ENCODE assay signal across 22 cellular contexts in the genomic region with DNA sequence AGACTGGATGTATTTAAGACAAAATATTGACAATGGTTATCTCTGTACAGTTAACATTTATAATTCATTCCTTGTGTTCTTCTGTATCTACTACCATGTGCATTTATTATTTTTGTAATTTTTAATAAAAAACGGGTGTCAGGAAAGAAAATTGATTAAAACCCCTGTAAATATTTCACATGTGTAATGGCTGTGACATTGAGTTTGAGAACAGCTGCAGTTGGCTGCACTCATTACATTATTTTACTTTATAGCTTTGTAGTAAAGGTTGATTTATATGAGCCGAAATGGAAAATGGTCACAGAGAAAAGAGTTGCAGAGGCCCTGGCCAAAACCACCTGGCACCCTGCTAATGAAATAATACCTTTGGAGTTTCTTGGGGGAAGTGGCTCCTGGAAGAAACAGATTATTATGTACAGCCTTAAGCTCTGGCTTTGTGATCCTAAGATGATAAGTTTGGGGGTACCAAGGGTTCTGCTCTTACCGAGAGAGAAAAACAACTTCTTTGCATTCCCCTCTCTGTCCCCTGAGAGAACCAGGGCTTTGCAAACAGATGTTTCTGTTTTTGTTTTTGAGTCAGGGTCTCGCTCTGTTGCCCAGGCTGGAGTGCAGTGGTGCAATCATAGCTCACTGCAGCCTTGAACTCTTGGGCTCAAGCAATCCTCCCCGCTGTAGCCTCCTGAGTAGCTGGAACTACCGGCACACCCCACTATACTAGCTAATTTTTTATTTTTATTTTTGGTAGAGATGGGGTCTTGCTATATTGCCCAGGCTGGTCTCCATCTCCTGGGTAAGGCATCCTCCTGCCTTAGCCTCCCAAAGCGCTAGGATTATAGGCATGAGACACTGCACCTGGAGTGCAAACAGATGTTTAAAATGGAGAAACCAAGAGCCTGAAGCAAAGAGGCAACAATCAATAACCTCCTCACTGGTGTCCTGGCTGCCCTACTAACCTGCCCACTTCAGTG. TPM values are rescaled to one million over a fixed set of nuclear protein-coding genes. Genes with fewer than 3 reads are reported as not detected.
DNase-seq lines count a peak whose midpoint lies in the region; ATAC-seq, FAIRE-seq and TF ChIP-seq lines count a peak whose summit lies in the region.
"Had no signal": no experiment of that assay in that cellular context is flagged by ENCODE, and none has a peak within 500 bp of the region (broad histone marks: within the 10 kb centered on the region; RNA-seq: fewer than 3 reads in every experiment).

No MANE protein-coding gene starts in this region.

- no peaks in the 10 kb centered on the region for H3K9me1 ChIP-seq in K562 (ENCODE audit: control insufficient read depth, insufficient read depth, low read length)

- H3K27ac ChIP-seq in OCI-LY1 (ENCODE audit: low read depth, low read length, poor library complexity, severe bottlenecking), result peak overlapping the region; percentile 32
- no peak overlapping the region for H3K27ac ChIP-seq in K562 (ENCODE audit: extremely low read depth, low read depth, low read length)
- H3K27ac ChIP-seq: A549 had no signal

- peaks cover 17% of the 10 kb centered on the region for H3K36me3 Mint-ChIP-seq in mesothelial cell of epicardium

- no peaks in the 10 kb centered on the region for H3K9me3 ChIP-seq in OCI-LY1 (ENCODE audit: low read length)
- no peaks in the 10 kb centered on the region for H3K9me3 ChIP-seq in K562 (replicated peaks; ENCODE audit: control insufficient read depth, insufficient read depth, low read depth, low read length)
- H3K9me3 ChIP-seq: A549, BE2C had no signal

- no peak overlapping the region for H3K27ac Mint-ChIP-seq in mesothelial cell of epicardium
- H3K27ac Mint-ChIP-seq: CD4-positive, alpha-beta T cell; HFFc6; T-helper 1 cell treated with Interleukin-12 subunit alpha and Interleukin-12 subunit beta and Interleukin-4 antibody, amounts not matched to agents 30 μg/mL and 1 μg/mL, for 36 hours had no signal

- no peak for TF ChIP-seq EP300 in K562 (IDR thresholded peaks at IDR 0.05; ENCODE audit: low read length)

- POLR2A ChIA-PET in K562 (lab: Yijun Ruan, JAX), result interaction anchor here (1.0 to 2.5 kb wide), 5 partner anchors 11 to 285 kb away, joined by 4 to 12 read pairs (median 6); a partner anchor contains a TSS

- TF ChIP-seq RAD21 in K562 (CRISPR knock-in tag; conservative IDR thresholded peaks at IDR 0.05 in 1 of 2, IDR thresholded peaks at IDR 0.05 in 1 of 2), result no peak

- H3K27me3 Mint-ChIP-seq in mesothelial cell of epicardium (ENCODE audit: low read depth), result no peaks in the 10 kb centered on the region
- H3K27me3 Mint-ChIP-seq: CD4-positive, alpha-beta T cell had no signal

- BruUV-seq in K562 (replicated peaks; lab: Mats Ljungman, UMichigan), result no TSS peak

- DNase-seq in GM06990 (ENCODE audit: extremely low read depth, insufficient read length) (peak; percentile 31), K562 (ENCODE audit: extremely low read depth in 1 of 4, low spot score in 3 of 4) (no peak), mesothelial cell of epicardium (ENCODE audit: low spot score in 2 of 2, unreplicated experiment in 2 of 2) (no peak), hippocampal formation (lab: John Stamatoyannopoulos, UW) (no peak), GM03348 (ENCODE audit: low spot score) (no peak)
- DNase-seq: BE2C; CD4-positive, alpha-beta T cell; COR-L47; DMS79; H7; HFFc6; KBM-7; MM.1S; NCI-H1092; NCI-H1436; NCI-H187 treated with DMSO at 0.1 percent for 48 hours; NCI-H2107; NK-92 treated with Interleukin-12 subunit alpha and Interleukin-12 subunit beta, amount 100 ng/mL, for 24 hours had no signal

- no peak overlapping the region for H3K4me3 Mint-ChIP-seq in mesothelial cell of epicardium
- H3K4me3 Mint-ChIP-seq: CD4-positive, alpha-beta T cell; HFFc6; T-helper 1 cell treated with Interleukin-12 subunit alpha and Interleukin-12 subunit beta and Interleukin-4 antibody, amounts not matched to agents 30 μg/mL and 1 μg/mL, for 36 hours had no signal

- H3K27me3 ChIP-seq in GM06990 (replicated peaks; ENCODE audit: control insufficient read depth, insufficient read depth, low read length) (no peaks in the 10 kb centered on the region), OCI-LY1 (ENCODE audit: insufficient read depth, low read length) (no peaks in the 10 kb centered on the region), K562 (ENCODE audit: control insufficient read depth in 2 of 2, insufficient read depth in 2 of 2, low read length in 2 of 2) (no peaks in the 10 kb centered on the region; a peak in 1 of 5 replicates)
- H3K27me3 ChIP-seq: BE2C had no signal

- in situ Hi-C loops in K562 (cut with MboI), result no loop called here

- TF ChIP-seq CTCF in GM06990 (IDR thresholded peaks at IDR 0.05; ENCODE audit: insufficient read depth, low read length, poor library complexity, severe bottlenecking) (no peak), OCI-LY1 (IDR thresholded peaks at IDR 0.05; ENCODE audit: low read length) (no peak), K562 (IDR thresholded peaks at IDR 0.05 in 2 of 3, conservative IDR thresholded peaks at IDR 0.05 in 1 of 3; ENCODE audit: insufficient read depth in 2 of 3, low read depth in 1 of 3, low read length in 3 of 3) (no peak), mesothelial cell of epicardium (IDR thresholded peaks at IDR 0.05; ENCODE audit: unreplicated experiment) (no peak)

- no peaks in the 10 kb centered on the region for H3K9me3 Mint-ChIP-seq in mesothelial cell of epicardium
- H3K9me3 Mint-ChIP-seq: CD4-positive, alpha-beta T cell; HFFc6; T-helper 1 cell treated with Interleukin-12 subunit alpha and Interleukin-12 subunit beta and Interleukin-4 antibody, amounts not matched to agents 30 μg/mL and 1 μg/mL, for 36 hours had no signal

- peaks cover 13% of the 10 kb centered on the region for H3K4me1 Mint-ChIP-seq in mesothelial cell of epicardium

- H3K9ac ChIP-seq in OCI-LY1 (ENCODE audit: low read length) (no peak overlapping the region; the same call in 1 of the 2 replicates), K562 (ENCODE audit: insufficient read depth in 1 of 2, low read depth in 2 of 2, low read length in 2 of 2) (no peak overlapping the region)

- 78% methylated on average over 6 of the region's 7 CpGs for WGBS in K562 (ENCODE audit: insufficient coverage, low coverage, missing lambda C conversion rate)

- H3K36me3 ChIP-seq in GM06990 (ENCODE audit: control insufficient read depth, insufficient read depth, low read length) (peaks cover 2% of the 10 kb centered on the region), OCI-LY1 (ENCODE audit: insufficient read depth, low read length) (peaks cover 4% of the 10 kb centered on the region; the same call in 1 of the 2 replicates), K562 (ENCODE audit: control insufficient read depth, insufficient read depth, low read length) (peaks cover 32% of the 10 kb centered on the region)

- H3K4me2 ChIP-seq in OCI-LY1 (ENCODE audit: low read length) (no peak overlapping the region), K562 (ENCODE audit: insufficient read depth, low read length) (no peak overlapping the region)
- H3K4me2 ChIP-seq: A549 had no signal

- no peaks in the 10 kb centered on the region for H3K9me2 ChIP-seq in OCI-LY1 (ENCODE audit: low read depth, low read length)

- intact Hi-C loops in K562 (cut with micrococcal nuclease), result no loop called here

- H3K4me3 ChIP-seq in GM06990 (replicated peaks; ENCODE audit: low read depth, low read length) (no peak overlapping the region), OCI-LY1 (ENCODE audit: low read depth, low read length, poor library complexity, severe bottlenecking) (no peak overlapping the region), K562 (no peak overlapping the region)
- H3K4me3 ChIP-seq: A549 had no signal

- ATAC-seq in K562, result no peak
- ATAC-seq: A549, Panc1 had no signal

- peaks cover 14% of the 10 kb centered on the region for H3K4me1 ChIP-seq in OCI-LY1 (ENCODE audit: insufficient read depth, low read length, severe bottlenecking)
- peaks cover 22 to 34% of the 10 kb centered on the region in 2 experiments for H3K4me1 ChIP-seq in K562 (replicated peaks in 1 of 2; ENCODE audit: control insufficient read depth in 2 of 2, insufficient read depth in 2 of 2, low read length in 2 of 2)

- no peak overlapping the region for H2AFZ ChIP-seq in OCI-LY1 (ENCODE audit: low read length)
- H2AFZ ChIP-seq in K562 (ENCODE audit: low read depth, low read length), result no peak overlapping the region

- no peak for TF ChIP-seq POLR2A in K562 (conservative IDR thresholded peaks at IDR 0.05)

- H4K20me1 ChIP-seq in OCI-LY1 (ENCODE audit: insufficient read depth, low read length) (no peaks in the 10 kb centered on the region), K562 (replicated peaks; ENCODE audit: control insufficient read depth, insufficient read depth, low read length) (no peaks in the 10 kb centered on the region)

- CTCF ChIA-PET in K562 (lab: Yijun Ruan, JAX; ENCODE audit: low intra/inter-chr PET ratio), result no interaction called here

- no peak for FAIRE-seq in K562 (lab: Jason Lieb, UNC)
- FAIRE-seq: A549 had no signal

- no peaks in the 10 kb centered on the region for H3F3A ChIP-seq in OCI-LY1 (ENCODE audit: insufficient read depth, low read length)

- H3K79me2 ChIP-seq in OCI-LY1 (ENCODE audit: insufficient read depth, low read length), result no peaks in the 10 kb centered on the region
- H3K79me2 ChIP-seq in K562 (ENCODE audit: control insufficient read depth, insufficient read depth, low read length), result peaks cover 11% of the 10 kb centered on the region; the same call in 2 of the 3 replicates

RNA-seq across cellular contexts. Expression of a gene that starts 9.7 kb away (rescaled TPM):
- total RNA-seq in K562 (2011; cell fraction: chromatin; rRNA removed; ENCODE audit: low replicate concordance), result 64.0 and 73.7 TPM in 2 replicates
- total RNA-seq in K562 (2011; cell fraction: nucleolus; rRNA removed), result 55.7 and 76.0 TPM in 2 replicates
- total RNA-seq in K562 (2011; cell fraction: nucleoplasm; rRNA removed), result 81.5 and 104 TPM in 2 replicates
- 303 and 473 TPM in 2 replicates for total RNA-seq in K562 (2014; rRNA removed)
- total RNA-seq in K562 (2014; rRNA removed; fragmentation: Illumina TruSeq; extraction: Trizol), result 430 and 468 TPM in 2 replicates
- 587 and 631 TPM in 2 replicates for total RNA-seq in K562 (2015; rRNA removed; fragmentation: Illumina TruSeq; extraction: Trizol)
- total RNA-seq in K562 (2021), result 364 and 386 TPM in 2 replicates
- 439 and 456 TPM in 2 replicates for polyA plus RNA-seq in K562 (2011; rRNA removed)
- 295 and 360 TPM in 2 replicates for polyA plus RNA-seq in K562 (2011; cell fraction: cytosol; rRNA removed)
- polyA plus RNA-seq in K562 (2011; cell fraction: nucleus; rRNA removed), result 186 and 231 TPM in 2 replicates
- polyA plus RNA-seq in K562 (2012), result 522 and 759 TPM in 2 replicates
- polyA plus RNA-seq in K562 (2014; fragmentation: Illumina TruSeq; extraction: Trizol), result 531 and 637 TPM in 2 replicates
- polyA plus RNA-seq in K562 (2014; fragmentation: Nextera tagmentation; extraction: Ambion mirVana), result 1,000 to 10,000 TPM in 1 of 2 experiments, 100 to 1,000 TPM in 1; 921 to 1,112 TPM
- 397 and 529 TPM in 2 replicates for polyA plus RNA-seq in K562 (2014; rRNA removed)
- 184 and 185 TPM in 2 replicates for polyA minus RNA-seq in K562 (2011; rRNA and poly(A)+ RNA removed)
- polyA minus RNA-seq in K562 (2011; cell fraction: cytosol; rRNA and poly(A)+ RNA removed), result 96.5 and 118 TPM in 2 replicates
- polyA minus RNA-seq in K562 (2011; cell fraction: nucleus; rRNA and poly(A)+ RNA removed), result 34.9 and 72.1 TPM in 2 replicates
- 249 to 260 TPM (median 258 TPM) in 3 replicates for total RNA-seq in mesothelial cell of epicardium

RNA-seq across cellular contexts. Expression of a gene that starts 16.6 kb away (rescaled TPM):
- 133 and 204 TPM in 2 replicates for total RNA-seq in K562 (2011; cell fraction: chromatin; rRNA removed; ENCODE audit: low replicate concordance)
- 102 and 104 TPM in 2 replicates for total RNA-seq in K562 (2011; cell fraction: nucleolus; rRNA removed)
- 154 and 192 TPM in 2 replicates for total RNA-seq in K562 (2011; cell fraction: nucleoplasm; rRNA removed)
- total RNA-seq in K562 (2014; rRNA removed), result 255 and 271 TPM in 2 replicates
- total RNA-seq in K562 (2014; rRNA removed; fragmentation: Illumina TruSeq; extraction: Trizol), result 230 and 244 TPM in 2 replicates
- total RNA-seq in K562 (2015; rRNA removed; fragmentation: Illumina TruSeq; extraction: Trizol), result 241 and 243 TPM in 2 replicates
- total RNA-seq in K562 (2021), result 280 and 286 TPM in 2 replicates
- polyA plus RNA-seq in K562 (2011; rRNA removed), result 159 and 203 TPM in 2 replicates
- 126 and 188 TPM in 2 replicates for polyA plus RNA-seq in K562 (2011; cell fraction: cytosol; rRNA removed)
- 163 and 219 TPM in 2 replicates for polyA plus RNA-seq in K562 (2011; cell fraction: nucleus; rRNA removed)
- polyA plus RNA-seq in K562 (2012), result 188 and 307 TPM in 2 replicates
- 180 and 188 TPM in 2 replicates for polyA plus RNA-seq in K562 (2014; fragmentation: Illumina TruSeq; extraction: Trizol)
- polyA plus RNA-seq in K562 (2014; fragmentation: Nextera tagmentation; extraction: Ambion mirVana), result 10 to 100 TPM; 40.3 to 50.5 TPM
- polyA plus RNA-seq in K562 (2014; rRNA removed), result 291 and 296 TPM in 2 replicates
- polyA minus RNA-seq in K562 (2011; rRNA and poly(A)+ RNA removed), result 130 and 156 TPM in 2 replicates
- 94.9 and 103 TPM in 2 replicates for polyA minus RNA-seq in K562 (2011; cell fraction: cytosol; rRNA and poly(A)+ RNA removed)
- polyA minus RNA-seq in K562 (2011; cell fraction: nucleus; rRNA and poly(A)+ RNA removed), result 76.5 and 108 TPM in 2 replicates
- total RNA-seq in mesothelial cell of epicardium, result 197 to 203 TPM (median 199 TPM) in 3 replicates

RNA-seq across cellular contexts. Expression of a gene that starts 40.0 kb away (rescaled TPM):
- total RNA-seq in K562 (2011; cell fraction: chromatin; rRNA removed; ENCODE audit: low replicate concordance), result 17.9 and 20.6 TPM in 2 replicates
- 14.3 and 15.7 TPM in 2 replicates for total RNA-seq in K562 (2011; cell fraction: nucleolus; rRNA removed)
- total RNA-seq in K562 (2011; cell fraction: nucleoplasm; rRNA removed), result 22.1 and 34.4 TPM in 2 replicates
- total RNA-seq in K562 (2014; rRNA removed), result 22.2 and 29.0 TPM in 2 replicates
- 28.2 and 29.5 TPM in 2 replicates for total RNA-seq in K562 (2014; rRNA removed; fragmentation: Illumina TruSeq; extraction: Trizol)
- 27.1 and 29.0 TPM in 2 replicates for total RNA-seq in K562 (2015; rRNA removed; fragmentation: Illumina TruSeq; extraction: Trizol)
- total RNA-seq in K562 (2021), result 52.6 and 53.6 TPM in 2 replicates
- polyA plus RNA-seq in K562 (2011; rRNA removed), result 30.1 and 38.9 TPM in 2 replicates
- 18.8 and 22.9 TPM in 2 replicates for polyA plus RNA-seq in K562 (2011; cell fraction: cytosol; rRNA removed)
- polyA plus RNA-seq in K562 (2011; cell fraction: nucleus; rRNA removed), result 21.7 and 29.0 TPM in 2 replicates
- 18.9 and 20.0 TPM in 2 replicates for polyA plus RNA-seq in K562 (2012)
- 29.7 and 38.9 TPM in 2 replicates for polyA plus RNA-seq in K562 (2014; fragmentation: Illumina TruSeq; extraction: Trizol)
- polyA plus RNA-seq in K562 (2014; fragmentation: Nextera tagmentation; extraction: Ambion mirVana), result 10 to 100 TPM in 1 of 2 experiments, 1 to 10 TPM in 1; 5.8 to 14.3 TPM
- 24.0 and 24.2 TPM in 2 replicates for polyA plus RNA-seq in K562 (2014; rRNA removed)
- polyA minus RNA-seq in K562 (2011; rRNA and poly(A)+ RNA removed), result 27.7 and 28.0 TPM in 2 replicates
- polyA minus RNA-seq in K562 (2011; cell fraction: cytosol; rRNA and poly(A)+ RNA removed), result 11.5 and 11.9 TPM in 2 replicates
- 7.8 and 10.0 TPM in 2 replicates for polyA minus RNA-seq in K562 (2011; cell fraction: nucleus; rRNA and poly(A)+ RNA removed)
- total RNA-seq in mesothelial cell of epicardium, result 27.5 to 30.8 TPM (median 29.7 TPM) in 3 replicates

RNA-seq across cellular contexts. Expression of a gene that starts 40.0 kb away (rescaled TPM):
- total RNA-seq in K562 (2011; cell fraction: chromatin; rRNA removed; ENCODE audit: low replicate concordance), result 11.4 and 14.2 TPM in 2 replicates
- 14.3 and 14.8 TPM in 2 replicates for total RNA-seq in K562 (2011; cell fraction: nucleolus; rRNA removed)
- 17.2 and 23.1 TPM in 2 replicates for total RNA-seq in K562 (2011; cell fraction: nucleoplasm; rRNA removed)
- total RNA-seq in K562 (2014; rRNA removed) (37.3 and 38.8 TPM in 2 replicates), K562 (2014; rRNA removed; fragmentation: Illumina TruSeq; extraction: Trizol) (78.4 and 80.9 TPM in 2 replicates), K562 (2015; rRNA removed; fragmentation: Illumina TruSeq; extraction: Trizol) (56.3 and 65.4 TPM in 2 replicates), K562 (2021) (53.2 and 55.3 TPM in 2 replicates), mesothelial cell of epicardium (22.3 to 25.3 TPM (median 23.5 TPM) in 3 replicates)
- polyA plus RNA-seq in K562 (2011; rRNA removed) (53.5 and 85.7 TPM in 2 replicates), K562 (2014; fragmentation: Illumina TruSeq; extraction: Trizol) (59.8 and 64.9 TPM in 2 replicates), K562 (2014; fragmentation: Nextera tagmentation; extraction: Ambion mirVana) (100 to 1,000 TPM; 354 TPM), K562 (2014; rRNA removed) (60.6 and 73.3 TPM in 2 replicates)
- 12.9 and 27.2 TPM in 2 replicates for polyA plus RNA-seq in K562 (2011; cell fraction: cytosol; rRNA removed)
- polyA plus RNA-seq in K562 (2011; cell fraction: nucleus; rRNA removed), result 10.3 and 16.9 TPM in 2 replicates
- polyA plus RNA-seq in K562 (2012), result 28.3 and 77.9 TPM in 2 replicates
- 27.3 and 27.5 TPM in 2 replicates for polyA minus RNA-seq in K562 (2011; rRNA and poly(A)+ RNA removed)
- polyA minus RNA-seq in K562 (2011; cell fraction: cytosol; rRNA and poly(A)+ RNA removed), result 16.0 and 19.2 TPM in 2 replicates
- 5.7 and 13.3 TPM in 2 replicates for polyA minus RNA-seq in K562 (2011; cell fraction: nucleus; rRNA and poly(A)+ RNA removed)

RNA-seq across cellular contexts. Expression of a gene that starts 42.8 kb away (rescaled TPM):
- 20.3 and 28.1 TPM in 2 replicates for total RNA-seq in K562 (2011; cell fraction: chromatin; rRNA removed; ENCODE audit: low replicate concordance)
- total RNA-seq in K562 (2011; cell fraction: nucleolus; rRNA removed), result 14.3 and 18.3 TPM in 2 replicates
- 11.2 and 26.9 TPM in 2 replicates for total RNA-seq in K562 (2011; cell fraction: nucleoplasm; rRNA removed)
- total RNA-seq in K562 (2014; rRNA removed), result 31.5 and 59.7 TPM in 2 replicates
- 33.3 and 35.3 TPM in 2 replicates for total RNA-seq in K562 (2014; rRNA removed; fragmentation: Illumina TruSeq; extraction: Trizol)
- 25.4 and 26.5 TPM in 2 replicates for total RNA-seq in K562 (2015; rRNA removed; fragmentation: Illumina TruSeq; extraction: Trizol)
- total RNA-seq in K562 (2021), result 25.2 and 25.3 TPM in 2 replicates
- polyA plus RNA-seq in K562 (2011; rRNA removed), result 56.4 and 59.7 TPM in 2 replicates
- polyA plus RNA-seq in K562 (2011; cell fraction: cytosol; rRNA removed), result 14.2 and 36.0 TPM in 2 replicates
- polyA plus RNA-seq in K562 (2011; cell fraction: nucleus; rRNA removed), result 16.0 and 28.8 TPM in 2 replicates
- 32.6 and 35.2 TPM in 2 replicates for polyA plus RNA-seq in K562 (2012)
- polyA plus RNA-seq in K562 (2014; fragmentation: Illumina TruSeq; extraction: Trizol), result 29.0 and 30.4 TPM in 2 replicates
- polyA plus RNA-seq in K562 (2014; fragmentation: Nextera tagmentation; extraction: Ambion mirVana), result 10 to 100 TPM; 19.2 to 26.2 TPM
- polyA plus RNA-seq in K562 (2014; rRNA removed), result 30.7 and 31.0 TPM in 2 replicates
- 35.8 and 43.0 TPM in 2 replicates for polyA minus RNA-seq in K562 (2011; rRNA and poly(A)+ RNA removed)
- 10.9 and 14.4 TPM in 2 replicates for polyA minus RNA-seq in K562 (2011; cell fraction: cytosol; rRNA and poly(A)+ RNA removed)
- polyA minus RNA-seq in K562 (2011; cell fraction: nucleus; rRNA and poly(A)+ RNA removed), result 14.7 and 19.4 TPM in 2 replicates
- total RNA-seq in mesothelial cell of epicardium, result 28.5 to 29.1 TPM (median 28.9 TPM) in 3 replicates
